In the genomic region with DNA sequence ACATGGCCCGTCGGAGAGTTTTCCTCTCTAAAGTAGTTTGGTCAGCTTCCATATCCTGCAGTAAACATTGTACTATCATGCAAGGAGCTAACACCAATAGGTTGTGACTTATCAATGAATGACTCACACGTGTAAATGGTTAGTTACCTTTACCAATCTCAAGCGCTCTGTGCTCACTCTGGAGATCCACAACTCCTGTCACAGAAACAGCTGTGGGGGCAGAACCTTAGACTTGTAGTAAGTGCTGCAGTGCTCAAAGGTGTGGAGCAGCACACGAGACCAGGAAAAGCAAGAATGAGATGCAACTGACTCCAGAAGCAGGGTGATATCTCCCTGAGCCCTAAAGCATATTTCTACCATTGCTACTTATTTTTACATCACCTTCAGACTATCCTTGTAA, we compare ENCODE assay signal across 27 cellular contexts.
"Had no signal": no experiment of that assay in that cellular context is flagged by ENCODE, and none has a peak within 500 bp of the region (broad histone marks: within the 10 kb centered on the region; RNA-seq: fewer than 3 reads in every experiment).

No MANE protein-coding gene starts in this region.

- H3K9me3 Mint-ChIP-seq: stimulated activated effector memory CD8-positive, alpha-beta T cell treated with anti-CD3 and anti-CD28 coated beads, Interleukin-12 subunit alpha, Interleukin-12 subunit beta, amount 100 ng/mL, for 72 hours; stimulated activated memory B cell treated with anti-CD40 and anti-IgM and Interleukin-4, amounts not matched to agents 10 μg/mL and 1 μg/mL and 100 μg/mL, for 72 hours; stimulated activated naive CD8-positive, alpha-beta T cell treated with anti-CD3 and anti-CD28 coated beads, Interleukin-15, amount 100 ng/mL, for 72 hours; stimulated activated naive CD8-positive, alpha-beta T cell treated with anti-CD3 and anti-CD28 coated beads, Interleukin-15, Interleukin-2, amounts not matched to agents 100 ng/mL and 50 ng/mL, for 24 hours; type B pancreatic cell had no signal

- H3K27me3 ChIP-seq: stomach, suprapubic skin, testis, thyroid gland, tibial artery, tibial nerve, transverse colon, upper lobe of left lung, upper lobe of right lung, uterus, vagina had no signal

- H3K4me3 Mint-ChIP-seq: stimulated activated effector memory CD8-positive, alpha-beta T cell treated with anti-CD3 and anti-CD28 coated beads, Interleukin-12 subunit alpha, Interleukin-12 subunit beta, amount 100 ng/mL, for 72 hours; stimulated activated memory B cell treated with anti-CD40 and anti-IgM and Interleukin-4, amounts not matched to agents 10 μg/mL and 1 μg/mL and 100 μg/mL, for 72 hours; stimulated activated naive B cell treated with anti-CD40 and anti-IgM and Interleukin-4, amounts not matched to agents 10 μg/mL and 1 μg/mL and 100 μg/mL, for 72 hours; stimulated activated naive CD8-positive, alpha-beta T cell treated with anti-CD3 and anti-CD28 coated beads, Interleukin-15, amount 100 ng/mL, for 72 hours; stimulated activated naive CD8-positive, alpha-beta T cell treated with anti-CD3 and anti-CD28 coated beads, Interleukin-15, Interleukin-2, amounts not matched to agents 100 ng/mL and 50 ng/mL, for 24 hours; type B pancreatic cell had no signal

- ATAC-seq: stimulated activated effector memory CD8-positive, alpha-beta T cell treated with anti-CD3 and anti-CD28 coated beads, Interleukin-12 subunit alpha, Interleukin-12 subunit beta, amount 100 ng/mL, for 72 hours; stimulated activated memory B cell treated with anti-CD40 and anti-IgM and Interleukin-4, amounts not matched to agents 10 μg/mL and 1 μg/mL and 100 μg/mL, for 72 hours; stimulated activated naive B cell treated with anti-CD40 and anti-IgM and Interleukin-4, amounts not matched to agents 10 μg/mL and 1 μg/mL and 100 μg/mL, for 72 hours; stimulated activated naive CD8-positive, alpha-beta T cell treated with anti-CD3 and anti-CD28 coated beads, Interleukin-15, amount 100 ng/mL, for 72 hours; stimulated activated naive CD8-positive, alpha-beta T cell treated with anti-CD3 and anti-CD28 coated beads, Interleukin-15, Interleukin-2, amounts not matched to agents 100 U/mL and 50 U/mL, for 24 hours; upper lobe of right lung had no signal

- H3K27ac ChIP-seq: stomach, suprapubic skin, testis, thoracic aorta, thyroid gland, tibial artery, tibial nerve, transverse colon, upper lobe of left lung, upper lobe of right lung, uterus, vagina had no signal

- H3K4me1 Mint-ChIP-seq: stimulated activated effector memory CD8-positive, alpha-beta T cell treated with anti-CD3 and anti-CD28 coated beads, Interleukin-12 subunit alpha, Interleukin-12 subunit beta, amount 100 ng/mL, for 72 hours; stimulated activated memory B cell treated with anti-CD40 and anti-IgM and Interleukin-4, amounts not matched to agents 10 μg/mL and 1 μg/mL and 100 μg/mL, for 72 hours; stimulated activated naive B cell treated with anti-CD40 and anti-IgM and Interleukin-4, amounts not matched to agents 10 μg/mL and 1 μg/mL and 100 μg/mL, for 72 hours; stimulated activated naive CD8-positive, alpha-beta T cell treated with anti-CD3 and anti-CD28 coated beads, Interleukin-15, amount 100 ng/mL, for 72 hours had no signal

- H3K9me3 ChIP-seq: stomach, suprapubic skin, testis, thoracic aorta, thyroid gland, tibial artery, tibial nerve, transverse colon, upper lobe of left lung, upper lobe of right lung, uterus, vagina had no signal

- H3K27me3 Mint-ChIP-seq: stimulated activated memory B cell treated with anti-CD40 and anti-IgM and Interleukin-4, amounts not matched to agents 10 μg/mL and 1 μg/mL and 100 μg/mL, for 72 hours; stimulated activated naive B cell treated with anti-CD40 and anti-IgM and Interleukin-4, amounts not matched to agents 10 μg/mL and 1 μg/mL and 100 μg/mL, for 72 hours had no signal

- DNase-seq: stimulated activated CD4-positive, alpha-beta T cell treated with anti-CD3 and anti-CD28 coated beads, Interleukin-2, amount 100 ng/mL, for 48 hours; stimulated activated CD4-positive, alpha-beta T cell treated with anti-CD3 and anti-CD28 coated beads, Interleukin-4, amount 100 ng/mL, for 1 hour; stimulated activated CD4-positive, alpha-beta T cell treated with anti-CD3 and anti-CD28 coated beads, Interleukin-4, amount 100 ng/mL, for 24 hours; stimulated activated CD4-positive, alpha-beta T cell treated with anti-CD3 and anti-CD28 coated beads, Interleukin-4, amount 100 ng/mL, for 4 hours; stimulated activated CD8-positive, alpha-beta memory T cell treated with anti-CD3 and anti-CD28 coated beads, Interleukin-4, amount 100 ng/mL, for 48 hours; stimulated activated naive B cell treated with anti-CD40 and anti-IgM and Interleukin-4, amounts not matched to agents 10 μg/mL and 1 μg/mL and 100 μg/mL, for 72 hours; stimulated activated naive CD4-positive, alpha-beta T cell; stimulated activated naive CD4-positive, alpha-beta T cell treated with Interleukin-2 at 50 U/mL for 16 hours; stimulated activated naive CD8-positive, alpha-beta T cell treated with anti-CD3 and anti-CD28 coated beads, Interleukin-15, amount 100 ng/mL, for 72 hours; stimulated activated naive CD8-positive, alpha-beta T cell treated with anti-CD3 and anti-CD28 coated beads, Interleukin-15, Interleukin-2, amounts not matched to agents 100 U/mL and 50 U/mL, for 24 hours; stomach; substantia nigra; testis; thyroid gland; tibial artery; transverse colon; upper lobe of left lung; upper lobe of right lung; uterus had no signal

- H3K4me1 ChIP-seq: suprapubic skin, testis, thyroid gland, tibial nerve, transverse colon, upper lobe of right lung, uterus, vagina had no signal

- H3K4me3 ChIP-seq: stomach, suprapubic skin, testis, thoracic aorta, thyroid gland, tibial artery, tibial nerve, transverse colon, upper lobe of left lung, upper lobe of right lung, uterus, vagina had no signal

- H3K36me3 ChIP-seq: suprapubic skin, thoracic aorta, thyroid gland, tibial artery, tibial nerve, transverse colon, upper lobe of left lung, upper lobe of right lung, uterus, vagina had no signal

- H3K36me3 Mint-ChIP-seq: stimulated activated effector memory CD8-positive, alpha-beta T cell treated with anti-CD3 and anti-CD28 coated beads, Interleukin-12 subunit alpha, Interleukin-12 subunit beta, amount 100 ng/mL, for 72 hours; stimulated activated memory B cell treated with anti-CD40 and anti-IgM and Interleukin-4, amounts not matched to agents 10 μg/mL and 1 μg/mL and 100 μg/mL, for 72 hours; stimulated activated naive B cell treated with anti-CD40 and anti-IgM and Interleukin-4, amounts not matched to agents 10 μg/mL and 1 μg/mL and 100 μg/mL, for 72 hours; type B pancreatic cell had no signal

- H3K27ac Mint-ChIP-seq: stimulated activated effector memory CD8-positive, alpha-beta T cell treated with anti-CD3 and anti-CD28 coated beads, Interleukin-12 subunit alpha, Interleukin-12 subunit beta, amount 100 ng/mL, for 72 hours; stimulated activated memory B cell treated with anti-CD40 and anti-IgM and Interleukin-4, amounts not matched to agents 10 μg/mL and 1 μg/mL and 100 μg/mL, for 72 hours; stimulated activated naive B cell treated with anti-CD40 and anti-IgM and Interleukin-4, amounts not matched to agents 10 μg/mL and 1 μg/mL and 100 μg/mL, for 72 hours; stimulated activated naive CD8-positive, alpha-beta T cell treated with anti-CD3 and anti-CD28 coated beads, Interleukin-15, amount 100 ng/mL, for 72 hours; stimulated activated naive CD8-positive, alpha-beta T cell treated with anti-CD3 and anti-CD28 coated beads, Interleukin-15, Interleukin-2, amounts not matched to agents 100 ng/mL and 50 ng/mL, for 24 hours; type B pancreatic cell had no signal
